ENCODE assay signal across 30 cellular contexts in the genomic region with DNA sequence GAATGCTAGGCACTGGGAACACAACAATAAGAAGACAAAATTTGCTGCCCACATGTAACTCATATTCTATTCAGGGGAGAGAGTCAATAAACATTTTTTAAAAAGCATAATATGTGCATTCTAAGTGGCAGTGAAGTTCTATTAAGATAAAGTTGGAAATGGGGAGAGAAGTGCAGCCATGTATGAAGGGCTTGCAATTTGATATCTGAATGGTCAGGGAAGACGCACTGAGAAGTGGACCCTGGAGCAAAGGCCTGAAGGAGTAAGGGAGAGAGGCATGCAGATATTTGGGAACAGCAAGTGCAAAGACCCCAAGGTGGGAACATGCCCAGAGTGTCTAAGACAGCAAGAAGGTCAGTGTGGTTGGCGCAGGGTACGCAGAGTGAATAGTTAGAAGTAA.
"Had no signal": no experiment of that assay in that cellular context is flagged by ENCODE, and none has a peak within 500 bp of the region (broad histone marks: within the 10 kb centered on the region; RNA-seq: fewer than 3 reads in every experiment).

No MANE protein-coding gene starts in this region.

- H3K4me3 ChIP-seq: ascending aorta, cardiac muscle cell had no signal

- ATAC-seq: activated CD4-positive, alpha-beta T cell treated with anti-CD3 and anti-CD28 coated beads for 36 hours; activated CD4-positive, CD25-positive, alpha-beta regulatory T cell treated with anti-CD3 and anti-CD28 coated beads, Interleukin-2, amount 50 U/mL, for 24 hours; activated CD8-positive, alpha-beta memory T cell treated with anti-CD3 and anti-CD28 coated beads, Interleukin-2, amount 10 ng/mL, durations not matched to agents 7 days and 5 days; activated CD8-positive, alpha-beta T cell treated with anti-CD3 and anti-CD28 coated beads, Interleukin-2, amount 10 ng/mL, durations not matched to agents 7 days and 5 days; activated naive CD8-positive, alpha-beta T cell treated with anti-CD3 and anti-CD28 coated beads, Interleukin-2, amount 50 U/mL, for 24 hours; WTC11 had no signal

- H3K9me3 ChIP-seq: ascending aorta had no signal

- H3K27me3 ChIP-seq: ascending aorta, cardiac muscle cell had no signal

- H3K27ac ChIP-seq: ascending aorta, cardiac muscle cell, WERI-Rb-1 had no signal

- DNase-seq: activated CD4-positive, alpha-beta memory T cell treated with anti-CD3 and anti-CD28 coated beads, Interleukin-2, amount 10 ng/mL, durations not matched to agents 7 days and 5 days; activated CD4-positive, alpha-beta T cell treated with anti-CD3 and anti-CD28 coated beads for 1 hour; activated CD4-positive, alpha-beta T cell treated with anti-CD3 and anti-CD28 coated beads for 36 hours; activated CD4-positive, alpha-beta T cell treated with anti-CD3 and anti-CD28 coated beads for 48 hours; activated CD4-positive, alpha-beta T cell treated with anti-CD3 and anti-CD28 coated beads, Interleukin-2, amount 10 ng/mL, durations not matched to agents 7 days and 5 days; activated CD4-positive, alpha-beta T cell treated with anti-CD3 and anti-CD28 coated beads, Interleukin-2, amount 50 U/mL, for 48 hours; activated CD4-positive, CD25-positive, alpha-beta regulatory T cell; activated CD8-positive, alpha-beta memory T cell treated with anti-CD3 and anti-CD28 coated beads for 24 hours; activated CD8-positive, alpha-beta memory T cell treated with anti-CD3 and anti-CD28 coated beads, Interleukin-2, amount 10 ng/mL, durations not matched to agents 7 days and 5 days; activated CD8-positive, alpha-beta memory T cell treated with anti-CD3 and anti-CD28 coated beads, Interleukin-2, amount 50 U/mL, for 48 hours; activated CD8-positive, alpha-beta T cell treated with anti-CD3 and anti-CD28 coated beads, Interleukin-2, amount 10 ng/mL, durations not matched to agents 7 days and 5 days; activated effector memory CD4-positive, alpha-beta T cell treated with Interleukin-2 at 50 U/mL for 16 hours; activated gamma-delta T cell; activated naive CD4-positive, alpha-beta T cell treated with anti-CD3 and anti-CD28 coated beads, Interleukin-2, amount 10 ng/mL, durations not matched to agents 7 days and 5 days; activated naive CD4-positive, alpha-beta T cell treated with Interleukin-2 at 50 U/mL for 16 hours; activated naive CD8-positive, alpha-beta T cell treated with anti-CD3 and anti-CD28 coated beads, Interleukin-2, amount 10 ng/mL, durations not matched to agents 7 days and 5 days; activated naive CD8-positive, alpha-beta T cell treated with anti-CD3 and anti-CD28 coated beads, Interleukin-2, amount 50 U/mL, for 24 hours; activated T-cell treated with anti-CD3 and anti-CD28 coated beads, Interleukin-2, amount 50 U/mL, for 24 hours; activated T-cell treated with anti-CD3 and anti-CD28 coated beads, Interleukin-2, amount 50 U/mL, for 48 hours; amygdala; caudate nucleus; cerebellar nuclear complex; T-helper 1 cell; T-helper 2 cell; T-helper 9 cell; WERI-Rb-1 had no signal

- H3K36me3 ChIP-seq: ascending aorta, cardiac muscle cell, WERI-Rb-1 had no signal

- H3K4me1 ChIP-seq: ascending aorta had no signal
